ENCODE assay signal across 9 cellular contexts in genomic region chr16:24075929-24076716, GRCh38.
A peak's percentile ranks its signal among the peaks of the same experiment; 100 is the strongest.
DNase-seq lines count a peak whose midpoint lies in the region; TF ChIP-seq lines count a peak whose summit lies in the region.
"Had no signal": no experiment of that assay in that cellular context is flagged by ENCODE, and none has a peak within 500 bp of the region (broad histone marks: within the 10 kb centered on the region; RNA-seq: fewer than 3 reads in every experiment).

No MANE protein-coding gene starts in this region.

- H3K4me2 ChIP-seq in GM23248 (ENCODE audit: unreplicated experiment) = no peak overlapping the region

- no peak overlapping the region for H3K9ac ChIP-seq in GM23248

- no peaks in the 10 kb centered on the region for H3K27me3 ChIP-seq in GM23248 (replicated peaks; ENCODE audit: insufficient read depth)
- H3K27me3 ChIP-seq: sigmoid colon had no signal

- no peak for TF ChIP-seq POLR2A in erythroblast (IDR thresholded peaks at IDR 0.05; ENCODE audit: low read length)

- 2 to 4% methylated on average over 6 of the region's 6 CpGs for WGBS in GM23248 (ENCODE audit: low coverage in 1 of 2, low lambda C conversion rate in 2 of 2, missing lambda C conversion rate in 2 of 2), 2 experiments

- H4K20me1 ChIP-seq in GM23248 (ENCODE audit: insufficient read depth) = no peaks in the 10 kb centered on the region

- no peak overlapping the region for H3K4me3 ChIP-seq in GM23248
- H3K4me3 ChIP-seq: sigmoid colon had no signal

- no peaks in the 10 kb centered on the region for H3K36me3 ChIP-seq in GM23248 (ENCODE audit: low read depth)
- H3K36me3 ChIP-seq: sigmoid colon had no signal

- no peak overlapping the region for H3K27ac ChIP-seq in GM23248
- H3K27ac ChIP-seq: sigmoid colon had no signal

- in situ Hi-C loops in GM23248 (cut with MboI) = no loop called here

- H3K79me2 ChIP-seq in GM23248 (ENCODE audit: insufficient read depth) = no peaks in the 10 kb centered on the region

- DNase-seq in ELF-1 (ENCODE audit: low read depth, low spot score) (peak; percentile 88), GM23248 (peak; percentile 2), OCI-M1 (lab: John Stamatoyannopoulos, UW) (peak; percentile 52), kidney glomerular epithelial cell (lab: John Stamatoyannopoulos, UW) (peak; percentile 11), erythroblast (lab: John Stamatoyannopoulos, UW) (no peak), foreskin melanocyte (no peak), GDM1 (lab: John Stamatoyannopoulos, UW) (no peak)
- DNase-seq in effector CD8-positive, alpha-beta T cell (lab: John Stamatoyannopoulos, UW) = no peak
- DNase-seq: sigmoid colon had no signal

- H3F3A ChIP-seq in GM23248 (ENCODE audit: insufficient read depth) = no peaks in the 10 kb centered on the region

- H2AFZ ChIP-seq in GM23248 = no peak overlapping the region

- H3K9me3 ChIP-seq in GM23248 (ENCODE audit: low read depth) = no peaks in the 10 kb centered on the region
- H3K9me3 ChIP-seq: sigmoid colon had no signal

- no peaks in the 10 kb centered on the region for H3K4me1 ChIP-seq in GM23248 (ENCODE audit: insufficient read depth)

- H3K9me2 ChIP-seq in GM23248 (ENCODE audit: insufficient read depth) = no peaks in the 10 kb centered on the region

Comparison
In these comparisons a context has a peak if more than half of its experiments do, and no peak if none do; other contexts are left out.
1. DNase-seq: peak in ELF-1 (single experiment), GM23248 (single experiment), OCI-M1 (single experiment) and kidney glomerular epithelial cell (single experiment); none in erythroblast (0 of 2), effector CD8-positive, alpha-beta T cell (single experiment), foreskin melanocyte (single experiment) and GDM1 (single experiment).